In genomic region chr6:148082044-148082443, GRCh38 we compare ENCODE assay signal across 19 cellular contexts.
"Had no signal": no experiment of that assay in that cellular context is flagged by ENCODE, and none has a peak within 500 bp of the region (broad histone marks: within the 10 kb centered on the region; RNA-seq: fewer than 3 reads in every experiment).

No MANE protein-coding gene starts in this region.

- H3K36me3 Mint-ChIP-seq: memory B cell, mesothelial cell of epicardium, natural killer cell had no signal

- H3K4me1 Mint-ChIP-seq: memory B cell, natural killer cell had no signal

- H3K27me3 Mint-ChIP-seq: dendritic cell treated with granulocyte-macrophage colony-stimulating factor and Interleukin-4, amounts not matched to agents 40 ng/mL and 50 ng/mL, for 4 days had no signal

- H3K4me1 ChIP-seq: heart left ventricle, left lung, lower lobe of right lung, parathyroid adenoma, prostate gland, sigmoid colon had no signal

- H3K9me3 Mint-ChIP-seq: effector memory CD8-positive, alpha-beta T cell had no signal

- H3K27ac Mint-ChIP-seq: dendritic cell treated with granulocyte-macrophage colony-stimulating factor and Interleukin-4, amounts not matched to agents 40 ng/mL and 50 ng/mL, for 4 days; effector memory CD8-positive, alpha-beta T cell; memory B cell; mesothelial cell of epicardium; natural killer cell had no signal

- ATAC-seq: effector memory CD8-positive, alpha-beta T cell; heart left ventricle; left lung; lower lobe of right lung; natural killer cell had no signal

- H3K9ac ChIP-seq: neural progenitor cell, parathyroid adenoma had no signal

- H3K9me3 ChIP-seq: heart left ventricle, left lung, lower lobe of right lung, prostate gland, sigmoid colon had no signal

- H3K4me3 ChIP-seq: heart left ventricle, left lung, lower lobe of right lung, neural progenitor cell, prostate gland, sigmoid colon, skin epidermis had no signal

- DNase-seq: cerebellar nuclear complex; effector memory CD8-positive, alpha-beta T cell; erythroblast; heart left ventricle; hippocampal formation; left lung; lower lobe of right lung; natural killer cell; sigmoid colon; stimulated activated CD4-positive, alpha-beta T cell treated with anti-CD3 and anti-CD28 coated beads, Interleukin-12 subunit alpha, Interleukin-12 subunit beta, amount 100 ng/mL, for 4 hours; stimulated activated naive CD4-positive, alpha-beta T cell; trophoblast cell had no signal

- H3K27ac ChIP-seq: heart left ventricle, left lung, lower lobe of right lung, neural progenitor cell, parathyroid adenoma, prostate gland, sigmoid colon, skin epidermis had no signal

- H3K4me3 Mint-ChIP-seq: dendritic cell treated with granulocyte-macrophage colony-stimulating factor and Interleukin-4, amounts not matched to agents 40 ng/mL and 50 ng/mL, for 4 days; effector memory CD8-positive, alpha-beta T cell; memory B cell; mesothelial cell of epicardium; natural killer cell; neural progenitor cell had no signal

- H3K36me3 ChIP-seq: heart left ventricle, left lung, lower lobe of right lung, neural progenitor cell, prostate gland, sigmoid colon had no signal

- H3K27me3 ChIP-seq: left lung, neural progenitor cell, sigmoid colon had no signal
